1 cellular context compared by ENCODE assay signal in genomic region chr15:81373996-81374395, GRCh38.
TF ChIP-seq lines count a peak whose summit lies in the region.

TMC3 (minus strand) TSS chr15:81374213; CDS start chr15:81374077, 136 bp downstream.

TF ChIP-seq in SK-N-SH, 30 proteins besides CTCF, POLR2A, EP300 and RAD21 (continued from another document):
- TF ChIP-seq MEF2A (IDR thresholded peaks at IDR 0.05; ENCODE audit: borderline replicate concordance, low read depth) = no peak
- TF ChIP-seq EZH2phosphoT487 (IDR thresholded peaks at IDR 0.05; ENCODE audit: borderline replicate concordance, low read depth) = no peak
- TF ChIP-seq REST (IDR thresholded peaks at IDR 0.05; ENCODE audit: low read depth, low read length) = no peak
- no peak for TF ChIP-seq GATA2 (CRISPR knock-in tag; IDR thresholded peaks at IDR 0.05)
- TF ChIP-seq SIN3A (IDR thresholded peaks at IDR 0.05; ENCODE audit: borderline replicate concordance, low read depth, low read length) = no peak
